ENCODE assay signal across 7 cellular contexts in the genomic region with DNA sequence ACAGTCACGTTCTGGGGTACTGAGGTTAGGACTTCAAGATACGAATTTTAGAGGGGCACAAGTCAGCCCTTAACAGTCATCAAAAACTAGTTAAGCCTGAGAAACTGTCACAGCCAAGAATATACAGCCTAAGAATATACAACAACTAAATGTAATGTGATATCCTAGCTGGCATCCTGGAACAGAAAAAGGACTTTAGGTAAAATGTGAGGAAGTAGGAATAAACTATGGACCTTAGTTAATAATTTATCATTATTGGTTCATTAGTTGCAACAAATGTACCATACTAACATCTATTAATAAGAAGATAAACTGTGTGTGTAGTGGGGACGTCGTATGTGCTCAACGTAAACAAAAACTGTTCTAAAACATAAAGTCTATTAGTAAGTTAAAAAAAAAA. TPM values are rescaled to one million over a fixed set of nuclear protein-coding genes. Genes with fewer than 3 reads are reported as not detected.
DNase-seq lines count a peak whose midpoint lies in the region; ATAC-seq and TF ChIP-seq lines count a peak whose summit lies in the region.

No MANE protein-coding gene starts in this region.

- DNase-seq in HL-60 (ENCODE audit: low read depth in 1 of 2, low spot score in 1 of 2): no peak
- no peak for DNase-seq in immature natural killer cell
- no peak for DNase-seq in stimulated activated naive CD8-positive, alpha-beta T cell treated with anti-CD3 and anti-CD28 coated beads, Interleukin-15, amount 100 ng/mL, for 72 hours
- no peak for DNase-seq in NCI-H146 (lab: John Stamatoyannopoulos, UW)

- peak overlapping the region; percentile 89; the same call in 1 of the 2 replicates for H3K27ac ChIP-seq in HL-60 (replicated peaks)

- peak overlapping the region; percentile 86 for H3K4me3 Mint-ChIP-seq in activated T-helper 17 cell treated with anti-CD3 and anti-CD28 coated beads, Interleukin-2, amount 50 U/mL, for 72 hours
- peak overlapping the region; percentile 93 to 100 (median 99) for H3K4me3 Mint-ChIP-seq in immature natural killer cell
- H3K4me3 Mint-ChIP-seq in stimulated activated naive CD8-positive, alpha-beta T cell treated with anti-CD3 and anti-CD28 coated beads, Interleukin-15, amount 100 ng/mL, for 72 hours: peak overlapping the region; percentile 93 to 100

- peaks cover 42% of the 10 kb centered on the region for H3K4me1 Mint-ChIP-seq in activated T-helper 17 cell treated with anti-CD3 and anti-CD28 coated beads, Interleukin-2, amount 50 U/mL, for 72 hours
- H3K4me1 Mint-ChIP-seq in immature natural killer cell: peaks cover 60 to 72% of the 10 kb centered on the region in 2 donors
- peaks cover 71% of the 10 kb centered on the region for H3K4me1 Mint-ChIP-seq in stimulated activated naive CD8-positive, alpha-beta T cell treated with anti-CD3 and anti-CD28 coated beads, Interleukin-15, amount 100 ng/mL, for 72 hours

- peak overlapping the region; percentile 83 for H3K4me3 ChIP-seq in HL-60 (replicated peaks; ENCODE audit: insufficient read depth, low read length)

- ATAC-seq in activated T-helper 17 cell treated with anti-CD3 and anti-CD28 coated beads, Interleukin-2, amount 50 U/mL, for 72 hours (replicated peaks): no peak
- no peak for ATAC-seq in stimulated activated naive CD8-positive, alpha-beta T cell treated with anti-CD3 and anti-CD28 coated beads, Interleukin-15, amount 100 ng/mL, for 72 hours
- ATAC-seq in HG03175 (IDR thresholded peaks at IDR 0.05; ENCODE audit: unreplicated experiment) (no peak), GM21528 (IDR thresholded peaks at IDR 0.05; ENCODE audit: low FRiP score, unreplicated experiment) (no peak)

- TF ChIP-seq CTCF in HL-60 (IDR thresholded peaks at IDR 0.05; ENCODE audit: insufficient read depth, low read length): no peak

- no peaks in the 10 kb centered on the region for H3K9me3 Mint-ChIP-seq in activated T-helper 17 cell treated with anti-CD3 and anti-CD28 coated beads, Interleukin-2, amount 50 U/mL, for 72 hours
- no peaks in the 10 kb centered on the region for H3K9me3 Mint-ChIP-seq in immature natural killer cell
- no peaks in the 10 kb centered on the region for H3K9me3 Mint-ChIP-seq in stimulated activated naive CD8-positive, alpha-beta T cell treated with anti-CD3 and anti-CD28 coated beads, Interleukin-15, amount 100 ng/mL, for 72 hours

- H3K27me3 Mint-ChIP-seq in activated T-helper 17 cell treated with anti-CD3 and anti-CD28 coated beads, Interleukin-2, amount 50 U/mL, for 72 hours: no peaks in the 10 kb centered on the region
- peaks cover 11 to 16% (median 14%) of the 10 kb centered on the region in 3 donors for H3K27me3 Mint-ChIP-seq in immature natural killer cell (ENCODE audit: low read depth in 3 of 3)
- H3K27me3 Mint-ChIP-seq in stimulated activated naive CD8-positive, alpha-beta T cell treated with anti-CD3 and anti-CD28 coated beads, Interleukin-15, amount 100 ng/mL, for 72 hours: no peaks in the 10 kb centered on the region

- H3K36me3 Mint-ChIP-seq in activated T-helper 17 cell treated with anti-CD3 and anti-CD28 coated beads, Interleukin-2, amount 50 U/mL, for 72 hours (ENCODE audit: low read depth): peaks cover 81% of the 10 kb centered on the region
- H3K36me3 Mint-ChIP-seq in immature natural killer cell: peaks cover 3 to 4% (median 3%) of the 10 kb centered on the region in 3 donors

- H3K27ac Mint-ChIP-seq in activated T-helper 17 cell treated with anti-CD3 and anti-CD28 coated beads, Interleukin-2, amount 50 U/mL, for 72 hours: peak overlapping the region; percentile 97
- peak overlapping the region; percentile 75 to 100 (median 100) for H3K27ac Mint-ChIP-seq in immature natural killer cell
- H3K27ac Mint-ChIP-seq in stimulated activated naive CD8-positive, alpha-beta T cell treated with anti-CD3 and anti-CD28 coated beads, Interleukin-15, amount 100 ng/mL, for 72 hours: peak overlapping the region; percentile 78 to 100

- no peaks in the 10 kb centered on the region for H3K27me3 ChIP-seq in HL-60 (ENCODE audit: insufficient read depth, poor library complexity, severe bottlenecking)

RNA-seq across cellular contexts. Expression of a gene that starts 1.1 kb away (rescaled TPM):
- 100 to 1,000 TPM; 115 to 288 TPM for total RNA-seq in activated T-helper 17 cell treated with anti-CD3 and anti-CD28 coated beads, Interleukin-2, amount 50 U/mL, for 72 hours
- polyA plus RNA-seq in immature natural killer cell: 10 to 100 TPM; 48.7 to 68.3 (median 65.5) TPM

RNA-seq across cellular contexts. Expression of a gene that starts 30.0 kb away (rescaled TPM):
- total RNA-seq in activated T-helper 17 cell treated with anti-CD3 and anti-CD28 coated beads, Interleukin-2, amount 50 U/mL, for 72 hours: 1 to 10 TPM; 3.0 to 6.9 TPM
- polyA plus RNA-seq in immature natural killer cell: 1 to 10 TPM; 3.2 to 9.9 (median 4.6) TPM
